ENCODE assay signal across 14 cellular contexts in genomic region chr12:117140397-117141096, GRCh38. TPM values are rescaled to one million over a fixed set of nuclear protein-coding genes. Genes with fewer than 3 reads are reported as not detected.
A peak's percentile ranks its signal among the peaks of the same experiment; 100 is the strongest.
DNase-seq lines count a peak whose midpoint lies in the region; ATAC-seq and TF ChIP-seq lines count a peak whose summit lies in the region.
"Had no signal": no experiment of that assay in that cellular context is flagged by ENCODE, and none has a peak within 500 bp of the region (broad histone marks: within the 10 kb centered on the region; RNA-seq: fewer than 3 reads in every experiment).

No MANE protein-coding gene starts in this region.

- H3K4me3 ChIP-seq in MG63 (no peak overlapping the region), right lobe of liver (no peak overlapping the region), upper lobe of left lung (peak overlapping the region in 1 of 4 donors; percentile 15)
- H3K4me3 ChIP-seq: sigmoid colon had no signal

- no peak for TF ChIP-seq CTCF in right lobe of liver (IDR thresholded peaks at IDR 0.05)
- TF ChIP-seq CTCF in upper lobe of left lung (IDR thresholded peaks at IDR 0.05), result no peak

- no peaks in the 10 kb centered on the region for H3K36me3 ChIP-seq in MG63
- peaks cover 0 to 8% (median 2%) of the 10 kb centered on the region in 4 donors for H3K36me3 ChIP-seq in right lobe of liver
- peaks cover 0 to 6% (median 2%) of the 10 kb centered on the region in 4 donors for H3K36me3 ChIP-seq in upper lobe of left lung

- no peak for DNase-seq in Right ventricle myocardium superior
- no peak for DNase-seq in cardiac septum (ENCODE audit: low spot score)
- peak; percentile 83 for DNase-seq in MG63
- peak; percentile 68 to 84 (median 80) for DNase-seq in right lobe of liver
- peak in 1 of 2 donors; percentile 60 for DNase-seq in upper lobe of left lung
- DNase-seq in NCI-H345 treated with DMSO at 0.1 percent for 48 hours (lab: John Stamatoyannopoulos, UW; ENCODE audit: unreplicated experiment), result no peak
- no peak for DNase-seq in AG08396 (ENCODE audit: low spot score)
- DNase-seq: central memory CD4-positive, alpha-beta T cell; COR-L47; effector CD8-positive, alpha-beta T cell; sigmoid colon had no signal

- peaks cover 0 to 19% (median 4%) of the 10 kb centered on the region in 4 donors for H3K4me1 ChIP-seq in right lobe of liver
- peaks cover 12 to 27% (median 16%) of the 10 kb centered on the region in 4 donors for H3K4me1 ChIP-seq in upper lobe of left lung

- TF ChIP-seq POLR2A in right lobe of liver (IDR thresholded peaks at IDR 0.05), result no peak
- no peak for TF ChIP-seq POLR2A in upper lobe of left lung (IDR thresholded peaks at IDR 0.05)

- intact Hi-C loops in Right ventricle myocardium superior (cut with DNase I) (no loop called here), cardiac septum (cut with DNase I) (no loop called here), right lobe of liver (cut with DNase I) (no loop called here)

- no peak for TF ChIP-seq EP300 in upper lobe of left lung (IDR thresholded peaks at IDR 0.05)

- ATAC-seq in Right ventricle myocardium superior (ENCODE audit: poor library complexity) (peak; percentile 20), right lobe of liver (peak; percentile 73 to 81 (median 76)), upper lobe of left lung (ENCODE audit: low FRiP score in 2 of 2) (peak; percentile 36 to 69), HG03045 (IDR thresholded peaks at IDR 0.05; ENCODE audit: unreplicated experiment) (no peak)
- ATAC-seq: activated T-helper 17 cell treated with anti-CD3 and anti-CD28 coated beads, Interleukin-2, amount 50 U/mL, for 72 hours had no signal

- H3K27ac ChIP-seq in right lobe of liver, result peak overlapping the region in 1 of 3 donors; percentile 7
- peak overlapping the region; percentile 44 to 66 (median 58) for H3K27ac ChIP-seq in upper lobe of left lung
- H3K27ac ChIP-seq: KMS-11 had no signal

- H3K27me3 ChIP-seq in MG63, result no peaks in the 10 kb centered on the region
- no peaks in the 10 kb centered on the region for H3K27me3 ChIP-seq in right lobe of liver
- no peaks in the 10 kb centered on the region for H3K27me3 ChIP-seq in upper lobe of left lung
- H3K27me3 ChIP-seq: sigmoid colon had no signal

- 36% methylated on average over 12 of the region's 12 CpGs for WGBS in right lobe of liver (ENCODE audit: insufficient coverage, low coverage, low lambda C conversion rate, missing lambda C conversion rate)
- 41% methylated on average over 12 of the region's 12 CpGs for WGBS in upper lobe of left lung, 2 donors

- H3K9me3 ChIP-seq in MG63, result no peaks in the 10 kb centered on the region
- no peaks in the 10 kb centered on the region for H3K9me3 ChIP-seq in right lobe of liver
- no peaks in the 10 kb centered on the region for H3K9me3 ChIP-seq in upper lobe of left lung
- H3K9me3 ChIP-seq: sigmoid colon had no signal

RNA-seq across cellular contexts. Expression of gene TESC, which starts 41.3 kb away (rescaled TPM):
- total RNA-seq in Right ventricle myocardium superior (93.6 TPM), cardiac septum (23.7 TPM), right lobe of liver (1 to 10 TPM; 1.3 to 3.9 (median 3.0) TPM), upper lobe of left lung (10 to 100 TPM in 2 of 6 donors, 1 to 10 TPM in 4; 2.0 to 13.6 (median 7.2) TPM)
- 0.16 TPM in 1 of 2 replicates, not detected in the other for total RNA-seq in MG63 (2014; rRNA removed; shearing (Covaris generic); ENCODE audit: low replicate concordance)

RNA-seq across cellular contexts. Expression of gene FBXO21, which starts 49.7 kb away (rescaled TPM):
- 35.3 TPM for total RNA-seq in Right ventricle myocardium superior
- 51.9 TPM for total RNA-seq in cardiac septum
- 10.4 and 12.0 TPM in 2 replicates for total RNA-seq in MG63 (2014; rRNA removed; shearing (Covaris generic); ENCODE audit: low replicate concordance)
- 10 to 100 TPM; 12.8 to 28.7 (median 20.1) TPM for total RNA-seq in right lobe of liver
- 100 to 1,000 TPM in 1 of 6 donors, 10 to 100 TPM in 5; 38.2 to 122 (median 59.0) TPM for total RNA-seq in upper lobe of left lung

Comparison
In these comparisons a context has a peak if more than half of its experiments do, and no peak if none do; other contexts are left out.
1. DNase-seq: peak in MG63 (single experiment) and right lobe of liver (3 of 3); none in Right ventricle myocardium superior (single experiment), cardiac septum (single experiment), NCI-H345 treated with DMSO at 0.1 percent for 48 hours (single experiment) and AG08396 (single experiment).